In the genomic region with DNA sequence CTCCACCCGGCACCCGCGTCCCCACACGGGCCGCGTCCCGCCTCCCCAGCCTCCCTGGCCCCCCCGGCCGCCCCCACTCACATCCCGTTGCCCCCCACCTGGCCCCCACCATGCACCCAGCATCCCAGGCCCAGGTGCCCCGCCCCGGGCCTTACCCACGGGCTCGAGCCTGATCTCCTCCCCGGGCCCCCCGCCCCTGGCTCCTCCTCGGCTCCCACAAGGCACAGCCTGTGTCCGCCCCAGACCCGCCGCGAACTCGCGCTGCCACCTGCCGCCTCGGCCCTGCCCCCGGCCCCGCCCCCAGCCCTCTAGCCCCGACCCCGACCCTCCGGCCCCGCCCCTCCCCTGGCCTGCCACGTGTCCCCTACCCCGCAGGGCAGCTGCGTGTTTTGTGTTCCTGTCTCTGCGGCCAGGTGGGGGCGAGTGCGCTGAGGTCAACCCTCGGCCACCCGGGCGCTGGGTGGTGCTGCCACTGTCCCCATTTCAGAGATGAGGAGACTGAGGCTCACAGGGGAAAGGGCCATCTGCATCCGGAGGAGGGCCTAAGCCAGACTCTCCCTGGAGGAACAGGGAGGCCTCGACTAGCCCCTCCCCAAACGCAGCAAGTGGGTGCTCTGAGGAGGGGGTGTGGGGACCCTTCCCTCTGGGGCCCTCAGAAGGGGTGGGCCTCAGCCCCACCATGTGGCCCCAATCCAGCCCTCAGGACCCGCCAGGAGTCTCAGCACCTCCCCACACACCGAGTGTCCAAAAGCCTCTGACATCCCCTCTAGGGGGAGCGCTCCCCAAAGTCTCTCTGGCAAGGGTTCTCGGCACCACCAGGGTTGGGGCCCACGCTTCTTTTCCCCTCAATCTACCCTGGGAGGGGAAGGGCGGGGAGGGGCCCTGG, we compare ENCODE assay signal across 20 cellular contexts.
DNase-seq lines count a peak whose midpoint lies in the region; ATAC-seq and TF ChIP-seq lines count a peak whose summit lies in the region.
"Had no signal": no experiment of that assay in that cellular context is flagged by ENCODE, and none has a peak within 500 bp of the region (broad histone marks: within the 10 kb centered on the region; RNA-seq: fewer than 3 reads in every experiment).

No MANE protein-coding gene starts in this region.

- intact Hi-C loops in A673 (cut with micrococcal nuclease; ENCODE audit: unreplicated experiment) = no loop called here

- H3K56ac ChIP-seq in mesendoderm (ENCODE audit: low read length) = no peak overlapping the region

- no peak overlapping the region for H2BK120ac ChIP-seq in mesendoderm (ENCODE audit: low read depth, low read length)

- BruUV-seq in A673 (replicated peaks; lab: Mats Ljungman, UMichigan) = no TSS peak

- no peak overlapping the region for H3K9ac ChIP-seq in mesendoderm (ENCODE audit: low read length)
- H3K9ac ChIP-seq: KMS-11 had no signal

- H3K23ac ChIP-seq in mesendoderm (ENCODE audit: low read length) = no peak overlapping the region

- no peaks in the 10 kb centered on the region for H3K9me3 ChIP-seq in A673 (ENCODE audit: low read depth, low read length, poor library complexity, severe bottlenecking)
- H3K9me3 ChIP-seq: uterus had no signal

- H3K4me1 Mint-ChIP-seq in WTC11 = peaks cover 12% of the 10 kb centered on the region
- H3K4me1 Mint-ChIP-seq in effector memory CD8-positive, alpha-beta T cell (ENCODE audit: low read depth in 2 of 2) = peaks cover 6 to 7% of the 10 kb centered on the region in 2 donors
- H3K4me1 Mint-ChIP-seq: brain had no signal

- DNase-seq in A673 (ENCODE audit: low spot score) (no peak), WTC11 (ENCODE audit: low spot score) (peak; percentile 71), mesendoderm (peak; percentile 66), T-helper 9 cell (no peak), DMS79 treated with DMSO at 0.1 percent for 48 hours (lab: John Stamatoyannopoulos, UW) (no peak)
- no peak for DNase-seq in effector memory CD8-positive, alpha-beta T cell
- DNase-seq: activated naive CD4-positive, alpha-beta T cell treated with anti-CD3 and anti-CD28 coated beads for 36 hours; C1 segment of cervical spinal cord; effector CD8-positive, alpha-beta T cell; foreskin melanocyte; islet precursor cell; NCI-H1694 treated with DMSO at 0.1 percent for 48 hours; NCI-H526 treated with DMSO at 0.1 percent for 48 hours; SHP77 treated with DMSO at 0.1 percent for 48 hours; stimulated activated CD4-positive, alpha-beta T cell treated with anti-CD3 and anti-CD28 coated beads, Interleukin-1b, Interleukin-23, amount 100 ng/mL, for 48 hours; uterus had no signal

- WGBS in mesendoderm (ENCODE audit: extremely low coverage, insufficient coverage, low lambda C conversion rate) = no CpG with 5 or more reads among the region's 49 CpGs

- H3K4me3 ChIP-seq in A673 (ENCODE audit: low read depth, low read length, poor library complexity, severe bottlenecking) = no peak overlapping the region
- no peak overlapping the region for H3K4me3 ChIP-seq in mesendoderm (ENCODE audit: low read length)
- H3K4me3 ChIP-seq: uterus had no signal

- peaks cover 26% of the 10 kb centered on the region for H3K27me3 ChIP-seq in A673 (replicated peaks; ENCODE audit: insufficient read depth, low read depth, low read length, poor library complexity)
- H3K27me3 ChIP-seq in mesendoderm (ENCODE audit: insufficient read depth, low read length, poor library complexity) = no peaks in the 10 kb centered on the region
- H3K27me3 ChIP-seq: uterus had no signal

- no peak overlapping the region for H2BK15ac ChIP-seq in mesendoderm (replicated peaks; ENCODE audit: low read depth)

- no peaks in the 10 kb centered on the region for H3K36me3 Mint-ChIP-seq in WTC11
- H3K36me3 Mint-ChIP-seq in effector memory CD8-positive, alpha-beta T cell (ENCODE audit: insufficient read depth) = peaks cover 3% of the 10 kb centered on the region

- ATAC-seq in WTC11 = peak; percentile 67
- no peak for ATAC-seq in HG03095 (IDR thresholded peaks at IDR 0.05; ENCODE audit: unreplicated experiment)
- no peak for ATAC-seq in effector memory CD8-positive, alpha-beta T cell (replicated peaks)

- H3K4me3 Mint-ChIP-seq in WTC11 = peak overlapping the region; percentile 42; the same call in 1 of the 2 replicates
- H3K4me3 Mint-ChIP-seq in effector memory CD8-positive, alpha-beta T cell = peak overlapping the region in 1 of 2 donors; percentile 21
- H3K4me3 Mint-ChIP-seq: activated naive CD4-positive, alpha-beta T cell treated with anti-CD3 and anti-CD28 coated beads for 36 hours; brain had no signal

- H3K36me3 ChIP-seq in A673 (ENCODE audit: insufficient read depth, low read length, poor library complexity, severe bottlenecking) (no peaks in the 10 kb centered on the region), mesendoderm (ENCODE audit: control insufficient read depth, insufficient read depth, low read length) (no peaks in the 10 kb centered on the region)
- H3K36me3 ChIP-seq: uterus had no signal

- H3K4ac ChIP-seq in mesendoderm (ENCODE audit: low read depth, low read length) = no peak overlapping the region

- POLR2A ChIA-PET in A673 (lab: Charles Lee; ENCODE audit: low non-redundant PET) = no interaction called here
- POLR2A ChIA-PET in WTC11 (lab: Charles Lee) = no interaction called here

- H2BK5ac ChIP-seq in mesendoderm (ENCODE audit: low read length) = no peak overlapping the region

- no peak overlapping the region for H2AK5ac ChIP-seq in mesendoderm (ENCODE audit: low read length)

- H3K4me2 ChIP-seq in mesendoderm (ENCODE audit: low read length) = no peak overlapping the region
- H3K4me2 ChIP-seq: KMS-11 had no signal

- H4K5ac ChIP-seq in mesendoderm (ENCODE audit: low read length) = no peak overlapping the region

- H3K4me1 ChIP-seq in A673 (ENCODE audit: insufficient read depth, low read length, poor library complexity, severe bottlenecking) (no peaks in the 10 kb centered on the region), mesendoderm (ENCODE audit: control insufficient read depth, low read depth, low read length) (no peaks in the 10 kb centered on the region)
- H3K4me1 ChIP-seq: uterus had no signal

- no peaks in the 10 kb centered on the region for H3K79me2 ChIP-seq in mesendoderm (ENCODE audit: control insufficient read depth, insufficient read depth, low read length)

- H3K9me3 Mint-ChIP-seq in WTC11 = no peaks in the 10 kb centered on the region
- H3K9me3 Mint-ChIP-seq in effector memory CD8-positive, alpha-beta T cell = no peaks in the 10 kb centered on the region
- H3K9me3 Mint-ChIP-seq: activated naive CD4-positive, alpha-beta T cell treated with anti-CD3 and anti-CD28 coated beads for 36 hours had no signal

- no peak overlapping the region for H4K8ac ChIP-seq in mesendoderm (ENCODE audit: low read depth, low read length)

- no peak overlapping the region for H3K27ac Mint-ChIP-seq in WTC11
- peak overlapping the region in 1 of 2 donors; percentile 55 for H3K27ac Mint-ChIP-seq in effector memory CD8-positive, alpha-beta T cell
- H3K27ac Mint-ChIP-seq: activated naive CD4-positive, alpha-beta T cell treated with anti-CD3 and anti-CD28 coated beads for 36 hours; brain had no signal

- 0 out of 2 replicates have a peak, but pooled peaks have one; percentile 25 for TF ChIP-seq CTCF in A673 (conservative IDR thresholded peaks at IDR 0.05; ENCODE audit: low read depth, low read length)
- peak; percentile 4 for TF ChIP-seq CTCF in GM12873 (IDR thresholded peaks at IDR 0.05; ENCODE audit: insufficient read depth, low read depth, low read length, missing control alignments)
- no peak for TF ChIP-seq CTCF in WTC11 (IDR thresholded peaks at IDR 0.05)

- no peaks in the 10 kb centered on the region for H3K79me1 ChIP-seq in mesendoderm (ENCODE audit: low read length)

- no peaks in the 10 kb centered on the region for H3K27me3 Mint-ChIP-seq in WTC11 (ENCODE audit: low read depth)
- peaks cover 20 to 71% of the 10 kb centered on the region in 2 donors for H3K27me3 Mint-ChIP-seq in effector memory CD8-positive, alpha-beta T cell
- H3K27me3 Mint-ChIP-seq: brain had no signal

- H3K18ac ChIP-seq in mesendoderm (ENCODE audit: low read length) = no peak overlapping the region

- CTCF ChIA-PET in A673 (lab: Charles Lee) (no interaction called here), WTC11 (lab: Charles Lee) (no interaction called here)

- H3K27ac ChIP-seq in A673 (ENCODE audit: low read depth, low read length, poor library complexity, severe bottlenecking) (no peak overlapping the region), mesendoderm (ENCODE audit: low read depth, low read length) (no peak overlapping the region)
- H3K27ac ChIP-seq: KMS-11, uterus had no signal

TF ChIP-seq in WTC11, 78 proteins besides CTCF, POLR2A, EP300 and RAD21:
- TF ChIP-seq, protein P1, sequence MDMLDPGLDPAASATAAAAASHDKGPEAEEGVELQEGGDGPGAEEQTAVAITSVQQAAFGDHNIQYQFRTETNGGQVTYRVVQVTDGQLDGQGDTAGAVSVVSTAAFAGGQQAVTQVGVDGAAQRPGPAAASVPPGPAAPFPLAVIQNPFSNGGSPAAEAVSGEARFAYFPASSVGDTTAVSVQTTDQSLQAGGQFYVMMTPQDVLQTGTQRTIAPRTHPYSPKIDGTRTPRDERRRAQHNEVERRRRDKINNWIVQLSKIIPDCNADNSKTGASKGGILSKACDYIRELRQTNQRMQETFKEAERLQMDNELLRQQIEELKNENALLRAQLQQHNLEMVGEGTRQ (CRISPR knock-in tag; IDR thresholded peaks at IDR 0.05) = peak; percentile 45
- TF ChIP-seq, protein P2, sequence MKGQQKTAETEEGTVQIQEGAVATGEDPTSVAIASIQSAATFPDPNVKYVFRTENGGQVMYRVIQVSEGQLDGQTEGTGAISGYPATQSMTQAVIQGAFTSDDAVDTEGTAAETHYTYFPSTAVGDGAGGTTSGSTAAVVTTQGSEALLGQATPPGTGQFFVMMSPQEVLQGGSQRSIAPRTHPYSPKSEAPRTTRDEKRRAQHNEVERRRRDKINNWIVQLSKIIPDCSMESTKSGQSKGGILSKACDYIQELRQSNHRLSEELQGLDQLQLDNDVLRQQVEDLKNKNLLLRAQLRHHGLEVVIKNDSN (CRISPR knock-in tag; IDR thresholded peaks at IDR 0.05) = no peak
- TF ChIP-seq, protein P3, sequence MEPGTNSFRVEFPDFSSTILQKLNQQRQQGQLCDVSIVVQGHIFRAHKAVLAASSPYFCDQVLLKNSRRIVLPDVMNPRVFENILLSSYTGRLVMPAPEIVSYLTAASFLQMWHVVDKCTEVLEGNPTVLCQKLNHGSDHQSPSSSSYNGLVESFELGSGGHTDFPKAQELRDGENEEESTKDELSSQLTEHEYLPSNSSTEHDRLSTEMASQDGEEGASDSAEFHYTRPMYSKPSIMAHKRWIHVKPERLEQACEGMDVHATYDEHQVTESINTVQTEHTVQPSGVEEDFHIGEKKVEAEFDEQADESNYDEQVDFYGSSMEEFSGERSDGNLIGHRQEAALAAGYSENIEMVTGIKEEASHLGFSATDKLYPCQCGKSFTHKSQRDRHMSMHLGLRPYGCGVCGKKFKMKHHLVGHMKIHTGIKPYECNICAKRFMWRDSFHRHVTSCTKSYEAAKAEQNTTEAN (CRISPR knock-in tag; IDR thresholded peaks at IDR 0.05) = 0 out of 2 replicates have a peak, but pooled peaks have one; percentile 17
- TF ChIP-seq GTF2I (CRISPR knock-in tag; conservative IDR thresholded peaks at IDR 0.05) (peak; percentile 96), ZNF121 (CRISPR knock-in tag; IDR thresholded peaks at IDR 0.05) (peak; percentile 47; the same call in 1 of the 2 replicates)

Comparison
In these comparisons a context has a peak if more than half of its experiments do, and no peak if none do; other contexts are left out.
1. DNase-seq: peak in WTC11 (single experiment) and mesendoderm (single experiment); none in A673 (single experiment), T-helper 9 cell (single experiment), DMS79 treated with DMSO at 0.1 percent for 48 hours (single experiment) and effector memory CD8-positive, alpha-beta T cell (0 of 3).